ENCODE assay signal across 23 cellular contexts in the genomic region with DNA sequence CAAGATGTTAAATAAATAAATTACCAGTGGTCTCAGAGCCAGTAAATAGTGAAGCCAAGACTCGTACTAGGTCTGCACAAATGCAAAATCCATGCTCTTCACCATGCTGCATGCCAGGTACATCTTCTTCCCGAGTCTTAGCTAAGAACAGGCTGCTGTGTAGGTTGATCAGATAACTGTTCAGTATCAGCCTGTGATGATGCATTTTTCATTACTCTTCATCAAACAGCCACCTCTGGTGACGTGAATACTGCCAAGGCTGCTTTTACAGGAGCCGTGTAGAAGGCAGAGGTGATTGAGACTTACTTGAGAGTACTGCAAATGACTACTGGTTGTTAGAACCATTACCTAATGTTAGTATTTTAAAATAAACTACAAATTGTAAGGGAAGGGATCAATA. TPM values are rescaled to one million over a fixed set of nuclear protein-coding genes. Genes with fewer than 3 reads are reported as not detected.
DNase-seq lines count a peak whose midpoint lies in the region; ATAC-seq, FAIRE-seq and TF ChIP-seq lines count a peak whose summit lies in the region.
"Had no signal": no experiment of that assay in that cellular context is flagged by ENCODE, and none has a peak within 500 bp of the region (broad histone marks: within the 10 kb centered on the region; RNA-seq: fewer than 3 reads in every experiment).

No MANE protein-coding gene starts in this region.

- H3K27me3 Mint-ChIP-seq in MCF 10A (ENCODE audit: insufficient read depth, unreplicated experiment) (no peaks in the 10 kb centered on the region), astrocyte (ENCODE audit: low read depth, unreplicated experiment) (no peaks in the 10 kb centered on the region)
- H3K27me3 Mint-ChIP-seq: CD4-positive, alpha-beta T cell had no signal

- H3K9me3 ChIP-seq in breast epithelium (no peaks in the 10 kb centered on the region), astrocyte (ENCODE audit: insufficient read depth, low read depth, low read length) (no peaks in the 10 kb centered on the region), neural cell (ENCODE audit: low read length) (no peaks in the 10 kb centered on the region)
- H3K9me3 ChIP-seq: A549; BLaER1 treated with 17β-estradiol and CSF1 and Interleukin-3, amounts not matched to agents 10 nM and 100 nM; Caco-2 had no signal

- CTCF ChIA-PET in MCF 10A (lab: Yijun Ruan, JAX): interaction anchor here (0.6 kb wide), 1 partner anchor 468 kb away, joined by 3 read pairs; no protein-coding TSS in a partner anchor

- no peaks in the 10 kb centered on the region for H3F3A ChIP-seq in neural cell (ENCODE audit: insufficient read depth, low read length, poor library complexity, severe bottlenecking)

- H3K27me3 ChIP-seq in breast epithelium (no peaks in the 10 kb centered on the region), astrocyte (ENCODE audit: insufficient read depth, low read length) (no peaks in the 10 kb centered on the region), neural cell (ENCODE audit: insufficient read depth, low read depth, low read length) (no peaks in the 10 kb centered on the region)
- H3K27me3 ChIP-seq: BLaER1 treated with 17β-estradiol and CSF1 and Interleukin-3, amounts not matched to agents 10 nM and 100 nM had no signal

- POLR2A ChIA-PET in MCF 10A (lab: Yijun Ruan, JAX): no interaction called here

- DNase-seq in MCF 10A (ENCODE audit: unreplicated experiment) (no peak), breast epithelium (ENCODE audit: low spot score in 2 of 2) (no peak), astrocyte (ENCODE audit: low read depth) (no peak), NK-92 (lab: John Stamatoyannopoulos, UW; ENCODE audit: unreplicated experiment) (no peak)
- DNase-seq: AML-193; Caco-2; Calu3; CD4-positive, alpha-beta T cell; CD8-positive, alpha-beta T cell; DMS79 treated with DMSO at 0.1 percent for 48 hours; GF-D8 had no signal

- H3K36me3 ChIP-seq in breast epithelium (no peaks in the 10 kb centered on the region), astrocyte (ENCODE audit: insufficient read depth, low read length) (no peaks in the 10 kb centered on the region), neural cell (ENCODE audit: insufficient read depth, low read length) (no peaks in the 10 kb centered on the region)
- H3K36me3 ChIP-seq: BLaER1 treated with 17β-estradiol and CSF1 and Interleukin-3, amounts not matched to agents 10 nM and 100 nM had no signal

- H4K20me1 ChIP-seq in astrocyte (ENCODE audit: insufficient read depth, low read length) (no peaks in the 10 kb centered on the region), neural cell (ENCODE audit: insufficient read depth) (no peaks in the 10 kb centered on the region)
- H4K20me1 ChIP-seq: BLaER1 treated with 17β-estradiol and CSF1 and Interleukin-3, amounts not matched to agents 10 nM and 100 nM had no signal

- H3K4me1 ChIP-seq in breast epithelium: no peaks in the 10 kb centered on the region
- peaks cover 3% of the 10 kb centered on the region for H3K4me1 ChIP-seq in astrocyte (ENCODE audit: insufficient read depth, low read length)
- H3K4me1 ChIP-seq: A549, Caco-2 had no signal

- no peak overlapping the region for H3K4me3 Mint-ChIP-seq in MCF 10A (ENCODE audit: unreplicated experiment)
- no peak overlapping the region for H3K4me3 Mint-ChIP-seq in astrocyte (ENCODE audit: unreplicated experiment)
- H3K4me3 Mint-ChIP-seq: B cell; CD4-positive, alpha-beta T cell; CD8-positive, alpha-beta T cell had no signal

- H3K27ac Mint-ChIP-seq in MCF 10A (ENCODE audit: low read depth, unreplicated experiment) (peak overlapping the region; percentile 28), astrocyte (ENCODE audit: unreplicated experiment) (no peak overlapping the region)
- H3K27ac Mint-ChIP-seq: B cell; CD4-positive, alpha-beta T cell; CD8-positive, alpha-beta T cell had no signal

- H3K4me2 ChIP-seq in astrocyte (ENCODE audit: low read length): no peak overlapping the region
- no peak overlapping the region for H3K4me2 ChIP-seq in neural cell (ENCODE audit: low read length)
- H3K4me2 ChIP-seq: A549 had no signal

- TF ChIP-seq POLR2A in breast epithelium (IDR thresholded peaks at IDR 0.05): no peak

- H3K9me2 ChIP-seq in neural cell (ENCODE audit: insufficient read depth, low read length): no peaks in the 10 kb centered on the region

- H3K9me3 Mint-ChIP-seq in MCF 10A (ENCODE audit: unreplicated experiment): no peaks in the 10 kb centered on the region
- no peaks in the 10 kb centered on the region for H3K9me3 Mint-ChIP-seq in astrocyte (ENCODE audit: unreplicated experiment)
- H3K9me3 Mint-ChIP-seq: CD4-positive, alpha-beta T cell; CD8-positive, alpha-beta T cell had no signal

- TF ChIP-seq RAD21 in neural cell (conservative IDR thresholded peaks at IDR 0.05): no peak

- H2AFZ ChIP-seq in astrocyte (ENCODE audit: low read depth, low read length) (no peak overlapping the region), neural cell (ENCODE audit: low read depth, low read length) (no peak overlapping the region)

- no peak overlapping the region for H3K4me3 ChIP-seq in breast epithelium
- no peak overlapping the region for H3K4me3 ChIP-seq in astrocyte (ENCODE audit: insufficient read depth, low read depth, low read length)
- no peak overlapping the region for H3K4me3 ChIP-seq in neural cell (ENCODE audit: low read length)
- H3K4me3 ChIP-seq: A549; BLaER1 treated with 17β-estradiol and CSF1 and Interleukin-3, amounts not matched to agents 10 nM and 100 nM had no signal

- FAIRE-seq in astrocyte (lab: Jason Lieb, UNC): peak; percentile 29
- FAIRE-seq: A549, D721Med, G401.6, GM12891 had no signal

- H3K79me2 ChIP-seq in astrocyte (ENCODE audit: insufficient read depth, low read length) (no peaks in the 10 kb centered on the region), neural cell (replicated peaks; ENCODE audit: insufficient read depth, low read length) (no peaks in the 10 kb centered on the region)

- no peaks in the 10 kb centered on the region for H3K36me3 Mint-ChIP-seq in MCF 10A (ENCODE audit: insufficient read depth, unreplicated experiment)
- H3K36me3 Mint-ChIP-seq in astrocyte (ENCODE audit: low read depth, unreplicated experiment): no peaks in the 10 kb centered on the region
- H3K36me3 Mint-ChIP-seq: CD8-positive, alpha-beta T cell had no signal

- intact Hi-C loops in MCF 10A (cut with micrococcal nuclease) (no loop called here), breast epithelium (cut with DNase I; ENCODE audit: low total_unique reads) (no loop called here)

- ATAC-seq in GM18873 (IDR thresholded peaks at IDR 0.05; ENCODE audit: low FRiP score, unreplicated experiment): no peak
- ATAC-seq: A549; CD8-positive, alpha-beta T cell had no signal

- no peak for TF ChIP-seq CTCF in MCF 10A (IDR thresholded peaks at IDR 0.05; ENCODE audit: unreplicated experiment)
- TF ChIP-seq CTCF in breast epithelium (IDR thresholded peaks at IDR 0.05): no peak
- no peak for TF ChIP-seq CTCF in astrocyte (IDR thresholded peaks at IDR 0.05; ENCODE audit: insufficient read depth, low read depth, low read length)
- no peak for TF ChIP-seq CTCF in neural cell (IDR thresholded peaks at IDR 0.05; ENCODE audit: poor library complexity, severe bottlenecking)

- H3K4me1 Mint-ChIP-seq in MCF 10A (ENCODE audit: insufficient read depth, unreplicated experiment) (no peaks in the 10 kb centered on the region), astrocyte (ENCODE audit: low read depth, unreplicated experiment) (no peaks in the 10 kb centered on the region)
- H3K4me1 Mint-ChIP-seq: B cell had no signal

- H3K9ac ChIP-seq in astrocyte (ENCODE audit: low read length) (no peak overlapping the region), neural cell (ENCODE audit: low read length) (no peak overlapping the region)
- H3K9ac ChIP-seq: BLaER1 treated with 17β-estradiol and CSF1 and Interleukin-3, amounts not matched to agents 10 nM and 100 nM had no signal

- BruUV-seq in MCF 10A (replicated peaks; lab: Mats Ljungman, UMichigan): no TSS peak

- no peak for TF ChIP-seq EP300 in neural cell (conservative IDR thresholded peaks at IDR 0.05; ENCODE audit: poor library complexity, severe bottlenecking)

- H3K27ac ChIP-seq in breast epithelium (no peak overlapping the region), astrocyte (ENCODE audit: low read depth, low read length) (no peak overlapping the region), neural cell (ENCODE audit: low read length) (no peak overlapping the region)
- H3K27ac ChIP-seq: 22Rv1; A549; BLaER1 treated with 17β-estradiol and CSF1 and Interleukin-3, amounts not matched to agents 10 nM and 100 nM; C4-2B had no signal

TF ChIP-seq in neural cell, 6 proteins besides CTCF, POLR2A, EP300 and RAD21:
- TF ChIP-seq TAF1 (IDR thresholded peaks at IDR 0.05; ENCODE audit: low read depth): no peak
- peak; percentile 32 for TF ChIP-seq POLR2AphosphoS5 (IDR thresholded peaks at IDR 0.05)

RNA-seq across cellular contexts. Expression of gene HOOK1, which starts 39.3 kb away (rescaled TPM):
- total RNA-seq in MCF 10A (2022) (23.3 and 25.0 TPM in 2 replicates), breast epithelium (10 to 100 TPM in 2 of 3 donors, under 1 TPM in 1; 0.16 to 33.7 (median 12.5) TPM), astrocyte (1.7 and 1.8 TPM in 2 replicates)
- 25.5 and 27.5 TPM in 2 replicates for polyA plus RNA-seq in neural cell
- 33.4 and 34.0 TPM in 2 replicates for polyA minus RNA-seq in neural cell
- total RNA-seq: A172 had no signal
- polyA plus RNA-seq: BJ had no signal
